In the genomic region with DNA sequence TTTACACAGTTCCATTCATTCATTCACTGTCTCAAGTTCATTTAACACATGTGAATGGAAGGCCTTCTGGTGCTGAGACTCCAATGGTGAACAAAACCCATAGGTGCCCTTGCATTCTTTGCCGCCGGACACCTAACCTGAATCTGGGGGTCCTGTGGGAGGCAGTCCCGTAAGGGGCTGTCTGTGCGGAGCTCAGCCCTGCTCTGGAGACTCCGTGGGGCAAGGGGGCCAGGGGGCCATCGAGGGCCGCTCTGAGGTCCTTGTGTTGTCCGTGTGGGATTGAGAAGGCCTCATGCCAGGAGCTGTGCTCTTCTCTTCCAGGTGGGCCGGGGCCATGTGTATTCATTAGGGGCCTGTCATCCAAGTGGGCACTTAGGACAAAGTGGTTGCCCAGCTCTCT, we compare ENCODE assay signal across 1 cellular context.
TF ChIP-seq lines count a peak whose summit lies in the region.

No MANE protein-coding gene starts in this region.

TF ChIP-seq in IMR-90, 13 proteins besides CTCF, POLR2A, EP300 and RAD21:
- TF ChIP-seq FOS (IDR thresholded peaks at IDR 0.05; ENCODE audit: low read depth, low read length), result no peak
- no peak for TF ChIP-seq RFX5 (IDR thresholded peaks at IDR 0.05; ENCODE audit: low read depth, low read length)
- TF ChIP-seq CHD1 (IDR thresholded peaks at IDR 0.05; ENCODE audit: low read depth, low read length), result no peak
- no peak for TF ChIP-seq MXI1 (IDR thresholded peaks at IDR 0.05; ENCODE audit: borderline replicate concordance, low read depth, low read length)
- TF ChIP-seq NFE2L2 (IDR thresholded peaks at IDR 0.05; ENCODE audit: low read depth, low read length), result no peak
- no peak for TF ChIP-seq ELK1 (IDR thresholded peaks at IDR 0.05; ENCODE audit: borderline replicate concordance, low read depth, low read length)
- TF ChIP-seq USF2 (IDR thresholded peaks at IDR 0.05; ENCODE audit: low read depth, low read length), result no peak
- TF ChIP-seq MAZ (IDR thresholded peaks at IDR 0.05; ENCODE audit: borderline replicate concordance, low read depth, low read length), result no peak
- no peak for TF ChIP-seq MAFK (IDR thresholded peaks at IDR 0.05; ENCODE audit: low read depth, low read length)
- TF ChIP-seq CEBPB (IDR thresholded peaks at IDR 0.05; ENCODE audit: low read depth, low read length), result no peak
- TF ChIP-seq RCOR1 (IDR thresholded peaks at IDR 0.05; ENCODE audit: insufficient replicate concordance, low read length), result no peak
- TF ChIP-seq SMC3 (IDR thresholded peaks at IDR 0.05; ENCODE audit: low read depth, low read length), result no peak
- TF ChIP-seq BHLHE40 (IDR thresholded peaks at IDR 0.05; ENCODE audit: low read depth, low read length), result no peak
